13 cellular contexts compared by ENCODE assay signal in the genomic region with DNA sequence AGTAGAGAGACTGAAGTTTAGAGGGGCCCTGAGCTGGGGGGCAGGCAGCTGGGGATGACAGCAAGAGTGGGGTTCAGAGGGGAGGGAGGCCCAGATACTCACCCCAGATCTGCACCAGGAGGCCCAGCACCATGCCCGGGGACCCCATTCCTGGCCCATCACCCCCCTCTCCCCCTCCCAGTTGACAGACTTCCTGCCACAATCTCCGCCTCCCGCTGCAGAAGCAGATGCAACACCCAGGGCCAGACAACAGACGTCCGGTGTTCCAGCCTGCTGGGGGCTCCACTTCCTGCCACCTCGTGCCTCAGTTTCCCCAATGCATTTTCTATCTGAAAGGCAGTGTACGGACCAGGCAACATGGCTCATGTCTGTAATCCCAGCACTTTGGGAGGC. TPM values are rescaled to one million over a fixed set of nuclear protein-coding genes. Genes with fewer than 3 reads are reported as not detected.
DNase-seq lines count a peak whose midpoint lies in the region; ATAC-seq, FAIRE-seq and TF ChIP-seq lines count a peak whose summit lies in the region.
"Had no signal": no experiment of that assay in that cellular context is flagged by ENCODE, and none has a peak within 500 bp of the region (broad histone marks: within the 10 kb centered on the region; RNA-seq: fewer than 3 reads in every experiment).

A gene with protein sequence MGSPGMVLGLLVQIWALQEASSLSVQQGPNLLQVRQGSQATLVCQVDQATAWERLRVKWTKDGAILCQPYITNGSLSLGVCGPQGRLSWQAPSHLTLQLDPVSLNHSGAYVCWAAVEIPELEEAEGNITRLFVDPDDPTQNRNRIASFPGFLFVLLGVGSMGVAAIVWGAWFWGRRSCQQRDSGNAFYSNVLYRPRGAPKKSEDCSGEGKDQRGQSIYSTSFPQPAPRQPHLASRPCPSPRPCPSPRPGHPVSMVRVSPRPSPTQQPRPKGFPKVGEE (minus strand): TSS at position 152 of the 393 bp plus-strand sequence. CDS start 4 bp downstream, at position 148.

- no peak within 1 kb of the TSS for H3K4me3 ChIP-seq in H1 (ENCODE audit: extremely low read depth in 1 of 4, insufficient read depth in 2 of 4, low read depth in 3 of 4, low read length in 4 of 4)
- H3K4me3 ChIP-seq in kidney (ENCODE audit: low read length in 2 of 2) = no peak within 1 kb of the TSS
- H3K4me3 ChIP-seq: SJCRH30, tibial nerve had no signal

- H3K36me3 ChIP-seq in H1 (ENCODE audit: control insufficient read depth in 2 of 4, insufficient read depth in 4 of 4, low read length in 3 of 4) = peaks cover 0 to 5% (median 1%) of the 10 kb centered on the region in 4 experiments; a peak in 3 of 8 replicates
- H3K36me3 ChIP-seq in kidney (ENCODE audit: control insufficient read depth in 1 of 2, insufficient read depth in 2 of 2, low read length in 2 of 2) = no peaks in the 10 kb centered on the region
- H3K36me3 ChIP-seq: SJCRH30, tibial nerve had no signal

- H3K9me3 ChIP-seq in H1 (ENCODE audit: insufficient read depth in 2 of 2, low read depth in 1 of 2, low read length in 1 of 2) (no peaks in the 10 kb centered on the region), kidney (ENCODE audit: control insufficient read depth in 1 of 2, low read length in 2 of 2) (no peaks in the 10 kb centered on the region)
- H3K9me3 ChIP-seq: SJCRH30, tibial nerve had no signal

- H2BK15ac ChIP-seq in H1 (ENCODE audit: low read length) = no peak within 1 kb of the TSS

- H3K4me1 Mint-ChIP-seq in activated CD4-positive, alpha-beta T cell treated with anti-CD3 and anti-CD28 coated beads, Interleukin-2, amount 10 ng/mL, durations not matched to agents 7 days and 5 days = peaks cover 54% of the 10 kb centered on the region

- no peaks in the 10 kb centered on the region for H3K79me2 ChIP-seq in H1 (ENCODE audit: control insufficient read depth in 1 of 2, insufficient read depth in 2 of 2, low read length in 2 of 2)

- H3K56ac ChIP-seq in H1 (replicated peaks; ENCODE audit: insufficient read length, low read depth, low read length) = no peak within 1 kb of the TSS

- H4K91ac ChIP-seq in H1 (replicated peaks; ENCODE audit: insufficient read length, low read length) = peak within 1 kb of the TSS; percentile 5

- H2AK5ac ChIP-seq in H1 (ENCODE audit: low read depth, low read length) = no peak within 1 kb of the TSS

- no peaks in the 10 kb centered on the region; the same call in 1 of the 2 replicates for H3K23me2 ChIP-seq in H1 (ENCODE audit: low read depth, low read length)

- H3K4ac ChIP-seq in H1 (replicated peaks; ENCODE audit: insufficient read length, low read depth, low read length) = no peak within 1 kb of the TSS

- H3K9ac ChIP-seq in H1 (replicated peaks in 1 of 4; ENCODE audit: extremely low read depth in 1 of 4, low read depth in 3 of 4, low read length in 3 of 4) (no peak within 1 kb of the TSS), kidney (ENCODE audit: low read length in 2 of 2) (no peak within 1 kb of the TSS)

- POLR2A ChIA-PET in activated CD4-positive, alpha-beta T cell treated with anti-CD3 and anti-CD28 coated beads, Interleukin-2, amount 10 ng/mL, durations not matched to agents 7 days and 5 days (lab: Charles Lee) = no interaction called here
- POLR2A ChIA-PET in H1 (lab: Charles Lee; ENCODE audit: partially characterized antibody) = interaction anchor here (0.8 to 2.6 kb wide), 6 partner anchors 9 to 40 kb away, joined by 3 to 12 read pairs (median 3); partner anchors contain the start of gene MPND

- H3K18ac ChIP-seq in H1 (ENCODE audit: extremely low read depth, low read length) = no peak within 1 kb of the TSS

- H3K4me2 ChIP-seq in H1 (ENCODE audit: insufficient read depth in 1 of 2, low read depth in 2 of 2, low read length in 2 of 2) = no peak within 1 kb of the TSS

- no peak within 1 kb of the TSS for H2BK20ac ChIP-seq in H1 (ENCODE audit: low read length)

- no peak for TF ChIP-seq POLR2A in H1 (IDR thresholded peaks at IDR 0.05; ENCODE audit: control extremely low read depth in 1 of 2, low read depth in 2 of 2, low read length in 2 of 2)

- no peak within 1 kb of the TSS for H2BK120ac ChIP-seq in H1 (replicated peaks; ENCODE audit: low read depth, low read length)

- H3K4me1 ChIP-seq in H1 (replicated peaks in 1 of 4; ENCODE audit: control insufficient read depth in 3 of 4, insufficient read depth in 4 of 4, low read length in 3 of 4) (peaks cover 0 to 11% (median 0%) of the 10 kb centered on the region in 4 experiments; a peak in 3 of 7 replicates), kidney (ENCODE audit: control insufficient read depth in 1 of 2, insufficient read depth in 1 of 2, low read depth in 1 of 2, low read length in 2 of 2) (no peaks in the 10 kb centered on the region)

- no peak within 1 kb of the TSS for H2BK5ac ChIP-seq in H1 (ENCODE audit: low read depth, low read length)

- TF ChIP-seq CTCF in H1 (IDR thresholded peaks at IDR 0.05; ENCODE audit: control extremely low read depth in 1 of 3, insufficient read depth in 1 of 3, low read depth in 1 of 3, low read length in 3 of 3) = no peak
- TF ChIP-seq CTCF in kidney (IDR thresholded peaks at IDR 0.05; ENCODE audit: borderline replicate concordance, extremely low read depth, insufficient read depth) = no peak

- H3K79me1 ChIP-seq in H1 (ENCODE audit: low read depth, low read length) = peaks cover 3% of the 10 kb centered on the region; the same call in 1 of the 2 replicates

- H3K27ac ChIP-seq in H1 (ENCODE audit: low read depth, low read length) (no peak within 1 kb of the TSS), kidney (ENCODE audit: low read depth in 2 of 2, low read length in 2 of 2) (no peak within 1 kb of the TSS)
- H3K27ac ChIP-seq: SJCRH30, tibial nerve had no signal

- peaks cover 3% of the 10 kb centered on the region for H3K36me3 Mint-ChIP-seq in activated CD4-positive, alpha-beta T cell treated with anti-CD3 and anti-CD28 coated beads, Interleukin-2, amount 10 ng/mL, durations not matched to agents 7 days and 5 days (ENCODE audit: low read depth)

- ATAC-seq in stimulated activated naive CD8-positive, alpha-beta T cell treated with anti-CD3 and anti-CD28 coated beads, Interleukin-15, Interleukin-2, amounts not matched to agents 100 U/mL and 50 U/mL, for 24 hours = no peak

- TF ChIP-seq EP300 in H1 (IDR thresholded peaks at IDR 0.05; ENCODE audit: borderline replicate concordance in 1 of 2, low read depth in 2 of 2, low read length in 2 of 2) = no peak

- H4K5ac ChIP-seq in H1 (ENCODE audit: insufficient read length, low read depth, low read length) = no peak within 1 kb of the TSS

- no peak within 1 kb of the TSS for H3K14ac ChIP-seq in H1 (ENCODE audit: insufficient read length)

- no peak within 1 kb of the TSS for H3K23ac ChIP-seq in H1 (ENCODE audit: insufficient read length)

- peak; percentile 42 for DNase-seq in activated CD4-positive, alpha-beta T cell treated with anti-CD3 and anti-CD28 coated beads, Interleukin-2, amount 10 ng/mL, durations not matched to agents 7 days and 5 days
- no peak for DNase-seq in activated CD4-positive, alpha-beta T cell treated with anti-CD3 and anti-CD28 coated beads for 4 hours
- DNase-seq in H1 (ENCODE audit: low read depth in 1 of 2, low spot score in 2 of 2) (no peak), amniotic stem cell (lab: John Stamatoyannopoulos, UW) (no peak), kidney (no peak), NCI-H2227 treated with DMSO at 0.1 percent for 48 hours (lab: John Stamatoyannopoulos, UW) (no peak)
- peak; percentile 29 for DNase-seq in stimulated activated naive CD8-positive, alpha-beta T cell treated with anti-CD3 and anti-CD28 coated beads, Interleukin-15, Interleukin-2, amounts not matched to agents 100 U/mL and 50 U/mL, for 24 hours
- DNase-seq: NCI-H2029 had no signal

- no peaks in the 10 kb centered on the region for H3K27me3 Mint-ChIP-seq in activated CD4-positive, alpha-beta T cell treated with anti-CD3 and anti-CD28 coated beads, Interleukin-2, amount 10 ng/mL, durations not matched to agents 7 days and 5 days

- CTCF ChIA-PET in activated CD4-positive, alpha-beta T cell treated with anti-CD3 and anti-CD28 coated beads, Interleukin-2, amount 10 ng/mL, durations not matched to agents 7 days and 5 days (lab: Charles Lee) = interaction anchor here (0.8 to 1.3 kb wide), 3 partner anchors 18 to 35 kb away, joined by 3 to 4 read pairs (median 4); no protein-coding TSS in a partner anchor
- CTCF ChIA-PET in H1 (lab: Charles Lee; ENCODE audit: partially characterized antibody) = interaction anchor here (1.0 to 2.0 kb wide), 4 partner anchors 8 to 69 kb away, joined by 3 to 10 read pairs (median 4); no protein-coding TSS in a partner anchor

- WGBS in H1 (ENCODE audit: extremely low coverage in 1 of 2, insufficient coverage in 1 of 2, insufficient read length in 1 of 2, insufficient replicate concordance in 2 of 2, low coverage in 1 of 2, low lambda C conversion rate in 2 of 2, missing lambda C conversion rate in 1 of 2), 2 experiments = 88% methylated on average over 7 of the region's 7 CpGs; no CpG with 5 or more reads in 1 of the 2 experiments

- FAIRE-seq in H1 (lab: Jason Lieb, UNC) (no peak), kidney (lab: Jason Lieb, UNC) (no peak)

- no peak for TF ChIP-seq RAD21 in H1 (IDR thresholded peaks at IDR 0.05 in 1 of 2, conservative IDR thresholded peaks at IDR 0.05 in 1 of 2; ENCODE audit: low read depth in 2 of 2, low read length in 2 of 2)

- intact Hi-C loops in T-helper 2 cell treated with Interferon-gamma antibody and Interleukin-4, amounts not matched to agents 100 ng/mL and 5 ng/mL, for 36 hours (cut with micrococcal nuclease) = no loop called here
- intact Hi-C loops in kidney (cut with DNase I) = no loop called here

- H4K20me1 ChIP-seq in H1 (replicated peaks in 1 of 2; ENCODE audit: control insufficient read depth in 1 of 2, insufficient read depth in 2 of 2, low read length in 2 of 2) = peaks cover 0 to 2% of the 10 kb centered on the region in 2 experiments

- H3K27me3 ChIP-seq in H1 (replicated peaks in 1 of 4; ENCODE audit: control insufficient read depth in 3 of 4, extremely low read depth in 1 of 4, insufficient read depth in 3 of 4, low read length in 3 of 4) = no peaks in the 10 kb centered on the region
- H3K27me3 ChIP-seq: SJCRH30 had no signal

- peak within 1 kb of the TSS; percentile 91 for H3K4me3 Mint-ChIP-seq in activated CD4-positive, alpha-beta T cell treated with anti-CD3 and anti-CD28 coated beads, Interleukin-2, amount 10 ng/mL, durations not matched to agents 7 days and 5 days

- 0 out of 2 replicates have a peak within 1 kb of the TSS, but pooled peaks have one; percentile 50 for H2BK12ac ChIP-seq in H1 (ENCODE audit: low read depth, low read length)

- H4K8ac ChIP-seq in H1 (ENCODE audit: extremely low read depth, insufficient read depth, low read length) = no peak within 1 kb of the TSS

- peak within 1 kb of the TSS; percentile 98 for H3K27ac Mint-ChIP-seq in activated CD4-positive, alpha-beta T cell treated with anti-CD3 and anti-CD28 coated beads, Interleukin-2, amount 10 ng/mL, durations not matched to agents 7 days and 5 days

- H2AFZ ChIP-seq in H1 (ENCODE audit: low read length) = no peak within 1 kb of the TSS

- no peaks in the 10 kb centered on the region for H3K9me3 Mint-ChIP-seq in activated CD4-positive, alpha-beta T cell treated with anti-CD3 and anti-CD28 coated beads, Interleukin-2, amount 10 ng/mL, durations not matched to agents 7 days and 5 days

RNA-seq across cellular contexts. Expression of the gene that starts here (rescaled TPM):
- 10 to 100 TPM; 45.4 to 48.7 TPM for total RNA-seq in activated CD4-positive, alpha-beta T cell treated with anti-CD3 and anti-CD28 coated beads, Interleukin-2, amount 10 ng/mL, durations not matched to agents 7 days and 5 days
- total RNA-seq in T-helper 2 cell treated with Interferon-gamma antibody and Interleukin-4, amounts not matched to agents 100 ng/mL and 5 ng/mL, for 36 hours = 20.1 and 20.9 TPM in 2 replicates
- 0.38 and 0.41 TPM in 2 replicates for total RNA-seq in H1 (2021; fragmentation: NEBNext Ultra II Directional; extraction: Animal tissue kit (Norgen Biotek cat#: 25700))
- polyA plus RNA-seq in H1 (2011; rRNA removed) = 0.39 and 0.58 TPM in 2 replicates
- polyA plus RNA-seq in H1 (2011; cell fraction: cytosol; rRNA removed) = 0.40 TPM
- 0.17 TPM for polyA plus RNA-seq in H1 (2011; cell fraction: nucleus; rRNA removed)
- 0.19 to 0.50 TPM (median 0.50 TPM) in 3 of 4 replicates, not detected in the other for polyA plus RNA-seq in H1 (2012, experiment 1 of 2)
- polyA plus RNA-seq in H1 (2012, experiment 2 of 2) = 0.55 TPM
- 1.1 TPM for polyA plus RNA-seq in H1 (2013, experiment 1 of 2)
- polyA plus RNA-seq in H1 (2013, experiment 2 of 2) = 1.1 TPM
- not detected in 2 replicates for polyA minus RNA-seq in H1 (2011; rRNA and poly(A)+ RNA removed)
- not detected for polyA minus RNA-seq in H1 (2011; cell fraction: cytosol; rRNA and poly(A)+ RNA removed)
- not detected for polyA minus RNA-seq in H1 (2011; cell fraction: nucleus; rRNA and poly(A)+ RNA removed)
- 0.47 TPM for total RNA-seq in kidney
- polyA plus RNA-seq in kidney (ENCODE audit: insufficient read depth, low read depth, low replicate concordance) = not detected
- total RNA-seq: A673, LHCN-M2 had no signal

Comparison
In these comparisons a context has a peak if more than half of its experiments do, and no peak if none do; other contexts are left out.
1. RNA of the gene that starts here (total RNA-seq): 45.4 to 48.7 TPM in activated CD4-positive, alpha-beta T cell treated with anti-CD3 and anti-CD28 coated beads, Interleukin-2, amount 10 ng/mL, durations not matched to agents 7 days and 5 days and 20.1 to 20.9 TPM in T-helper 2 cell treated with Interferon-gamma antibody and Interleukin-4, amounts not matched to agents 100 ng/mL and 5 ng/mL, for 36 hours; 0.47 TPM in kidney (single experiment) and 0.38 to 0.41 TPM in H1; every median in the first group is over 10 times any median in the second.
2. DNase-seq: peak in activated CD4-positive, alpha-beta T cell treated with anti-CD3 and anti-CD28 coated beads, Interleukin-2, amount 10 ng/mL, durations not matched to agents 7 days and 5 days (single experiment) and stimulated activated naive CD8-positive, alpha-beta T cell treated with anti-CD3 and anti-CD28 coated beads, Interleukin-15, Interleukin-2, amounts not matched to agents 100 U/mL and 50 U/mL, for 24 hours (single experiment); none in activated CD4-positive, alpha-beta T cell treated with anti-CD3 and anti-CD28 coated beads for 4 hours (0 of 2), H1 (0 of 2), amniotic stem cell (single experiment), kidney (single experiment) and NCI-H2227 treated with DMSO at 0.1 percent for 48 hours (single experiment).